In the genomic region with DNA sequence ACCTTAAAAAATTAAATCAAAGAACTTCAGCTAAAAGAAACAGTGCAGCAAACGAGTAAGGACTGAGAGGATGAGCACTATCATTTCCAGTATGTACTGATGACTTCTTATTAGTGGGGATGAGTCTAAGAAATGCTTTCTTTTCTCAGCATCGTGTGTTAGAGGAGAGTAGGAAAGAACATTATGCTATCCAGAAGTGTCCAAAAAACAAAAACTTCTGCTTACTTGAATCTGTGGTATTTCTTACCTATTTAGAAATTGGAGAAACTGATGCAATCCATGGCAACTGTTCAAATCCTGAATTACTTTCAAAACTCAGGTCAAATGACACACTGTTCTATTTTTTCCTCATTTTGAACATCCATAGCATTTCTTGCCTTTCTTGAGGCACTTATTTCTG, we compare ENCODE assay signal across 1 cellular context.
TF ChIP-seq lines count a peak whose summit lies in the region.

No MANE protein-coding gene starts in this region.

TF ChIP-seq in K562, 482 proteins besides CTCF, POLR2A, EP300 and RAD21:
- TF ChIP-seq CEBPG (CRISPR knock-in tag; IDR thresholded peaks at IDR 0.05) (no peak), CEBPG (tag; conservative IDR thresholded peaks at IDR 0.05 in 1 of 2, IDR thresholded peaks at IDR 0.05 in 1 of 2) (peak in 1 of 2 experiments; percentile 87; a peak in 3 of 4 replicates), RREB1 (CRISPR knock-in tag; IDR thresholded peaks at IDR 0.05) (no peak), DEAF1 (CRISPR knock-in tag; IDR thresholded peaks at IDR 0.05) (no peak), TRIM24 (IDR thresholded peaks at IDR 0.05) (peak; percentile 42 to 74; a peak in 2 of 4 replicates), GATA2 (CRISPR knock-in tag; IDR thresholded peaks at IDR 0.05) (no peak), ATF3 (IDR thresholded peaks at IDR 0.05) (peak; percentile 43; the same call in 1 of the 2 replicates), ATF3 (CRISPR knock-in tag; conservative IDR thresholded peaks at IDR 0.05) (no peak)
TF ChIP-seq in K562: peak in this region for 3.
